In the genomic region with DNA sequence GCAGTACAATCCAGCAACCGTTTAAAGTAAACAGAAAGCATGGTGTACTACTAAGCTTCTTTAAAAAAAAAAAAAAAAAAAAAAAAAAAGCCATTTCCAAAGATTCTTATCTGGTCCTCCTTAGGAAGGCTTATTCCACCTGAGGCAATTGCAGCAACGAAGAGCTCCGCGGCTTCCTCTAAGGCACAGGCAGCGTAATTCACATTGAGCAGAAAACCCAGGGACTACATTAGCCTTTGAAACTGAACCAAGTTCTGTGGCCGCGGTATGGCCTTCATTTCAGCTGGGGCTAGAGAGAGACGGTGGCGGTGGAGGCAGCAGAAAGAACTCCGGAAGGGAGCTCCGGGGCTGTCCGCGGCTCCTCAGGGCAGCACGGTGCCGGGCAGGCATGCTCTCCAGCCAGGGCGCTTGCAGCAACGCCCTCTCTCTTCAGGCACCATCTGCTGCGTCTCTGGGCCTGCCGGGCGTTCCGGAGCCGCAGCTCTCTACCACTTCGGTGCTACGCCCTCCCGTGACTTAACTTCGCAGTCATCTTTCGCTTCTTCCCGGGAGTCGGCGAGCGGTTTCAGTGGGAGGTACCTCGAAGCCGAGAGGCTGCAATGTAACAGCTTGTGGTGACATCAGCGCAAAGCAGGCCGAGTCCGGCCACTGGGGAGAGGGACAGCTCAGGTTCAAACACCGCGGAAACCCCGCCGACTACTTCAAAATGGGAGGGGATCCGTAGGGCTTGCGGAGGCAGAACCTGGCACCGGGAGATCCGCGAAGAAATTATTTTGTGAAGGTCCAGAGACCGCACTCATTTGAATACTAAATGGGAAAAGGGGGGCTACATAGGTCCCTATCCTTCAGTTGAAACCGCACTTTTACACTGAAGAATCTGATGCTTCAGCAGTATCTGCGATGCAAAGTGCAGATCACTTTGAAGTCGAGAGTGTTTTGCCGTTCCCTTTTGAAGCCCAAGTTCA, we compare ENCODE assay signal across 1 cellular context.
A peak's percentile ranks its signal among the peaks of the same experiment; 100 is the strongest.
TF ChIP-seq lines count a peak whose summit lies in the region.

No MANE protein-coding gene starts in this region.

TF ChIP-seq in HepG2, 621 proteins besides CTCF, POLR2A, EP300 and RAD21 (continued from another document and continues in another):
- TF ChIP-seq, protein P1, sequence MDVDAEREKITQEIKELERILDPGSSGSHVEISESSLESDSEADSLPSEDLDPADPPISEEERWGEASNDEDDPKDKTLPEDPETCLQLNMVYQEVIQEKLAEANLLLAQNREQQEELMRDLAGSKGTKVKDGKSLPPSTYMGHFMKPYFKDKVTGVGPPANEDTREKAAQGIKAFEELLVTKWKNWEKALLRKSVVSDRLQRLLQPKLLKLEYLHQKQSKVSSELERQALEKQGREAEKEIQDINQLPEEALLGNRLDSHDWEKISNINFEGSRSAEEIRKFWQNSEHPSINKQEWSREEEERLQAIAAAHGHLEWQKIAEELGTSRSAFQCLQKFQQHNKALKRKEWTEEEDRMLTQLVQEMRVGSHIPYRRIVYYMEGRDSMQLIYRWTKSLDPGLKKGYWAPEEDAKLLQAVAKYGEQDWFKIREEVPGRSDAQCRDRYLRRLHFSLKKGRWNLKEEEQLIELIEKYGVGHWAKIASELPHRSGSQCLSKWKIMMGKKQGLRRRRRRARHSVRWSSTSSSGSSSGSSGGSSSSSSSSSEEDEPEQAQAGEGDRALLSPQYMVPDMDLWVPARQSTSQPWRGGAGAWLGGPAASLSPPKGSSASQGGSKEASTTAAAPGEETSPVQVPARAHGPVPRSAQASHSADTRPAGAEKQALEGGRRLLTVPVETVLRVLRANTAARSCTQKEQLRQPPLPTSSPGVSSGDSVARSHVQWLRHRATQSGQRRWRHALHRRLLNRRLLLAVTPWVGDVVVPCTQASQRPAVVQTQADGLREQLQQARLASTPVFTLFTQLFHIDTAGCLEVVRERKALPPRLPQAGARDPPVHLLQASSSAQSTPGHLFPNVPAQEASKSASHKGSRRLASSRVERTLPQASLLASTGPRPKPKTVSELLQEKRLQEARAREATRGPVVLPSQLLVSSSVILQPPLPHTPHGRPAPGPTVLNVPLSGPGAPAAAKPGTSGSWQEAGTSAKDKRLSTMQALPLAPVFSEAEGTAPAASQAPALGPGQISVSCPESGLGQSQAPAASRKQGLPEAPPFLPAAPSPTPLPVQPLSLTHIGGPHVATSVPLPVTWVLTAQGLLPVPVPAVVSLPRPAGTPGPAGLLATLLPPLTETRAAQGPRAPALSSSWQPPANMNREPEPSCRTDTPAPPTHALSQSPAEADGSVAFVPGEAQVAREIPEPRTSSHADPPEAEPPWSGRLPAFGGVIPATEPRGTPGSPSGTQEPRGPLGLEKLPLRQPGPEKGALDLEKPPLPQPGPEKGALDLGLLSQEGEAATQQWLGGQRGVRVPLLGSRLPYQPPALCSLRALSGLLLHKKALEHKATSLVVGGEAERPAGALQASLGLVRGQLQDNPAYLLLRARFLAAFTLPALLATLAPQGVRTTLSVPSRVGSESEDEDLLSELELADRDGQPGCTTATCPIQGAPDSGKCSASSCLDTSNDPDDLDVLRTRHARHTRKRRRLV (CRISPR knock-in tag; IDR thresholded peaks at IDR 0.05): peak; percentile 34
- TF ChIP-seq ZNF563 (CRISPR knock-in tag; IDR thresholded peaks at IDR 0.05) (peak; percentile 97), ZNF317 (CRISPR knock-in tag; IDR thresholded peaks at IDR 0.05) (peak; percentile 90), CREB1 (IDR thresholded peaks at IDR 0.05) (peak; percentile 63), CREB1 (CRISPR knock-in tag; IDR thresholded peaks at IDR 0.05) (peak; percentile 94), ZNF550 (CRISPR knock-in tag; IDR thresholded peaks at IDR 0.05; ENCODE audit: borderline replicate concordance) (no peak; the same call in 1 of the 2 replicates), NFATC3 (CRISPR knock-in tag; IDR thresholded peaks at IDR 0.05) (peak; percentile 81; the same call in 1 of the 2 replicates), SP2 (CRISPR knock-in tag; IDR thresholded peaks at IDR 0.05) (peak; percentile 49; the same call in 1 of the 2 replicates), ZNF253 (CRISPR knock-in tag; IDR thresholded peaks at IDR 0.05; ENCODE audit: borderline replicate concordance) (0 out of 2 replicates have a peak, but pooled peaks have one; percentile 73), ATF5 (CRISPR knock-in tag; IDR thresholded peaks at IDR 0.05; ENCODE audit: low read depth) (no peak), NCOA2 (CRISPR knock-in tag; IDR thresholded peaks at IDR 0.05) (peak; percentile 34; the same call in 1 of the 2 replicates), ATF7-NPFF (CRISPR knock-in tag; IDR thresholded peaks at IDR 0.05; ENCODE audit: low read depth) (peak; percentile 92), MXD3 (CRISPR knock-in tag; IDR thresholded peaks at IDR 0.05) (peak; percentile 90; the same call in 1 of the 2 replicates), RXRA (CRISPR knock-in tag; IDR thresholded peaks at IDR 0.05) (peak; percentile 90), ZNF274 (CRISPR knock-in tag; IDR thresholded peaks at IDR 0.05) (peak; percentile 87), ZBTB20 (CRISPR knock-in tag; IDR thresholded peaks at IDR 0.05; ENCODE audit: borderline replicate concordance, low read depth) (peak; percentile 92), HNRNPUL1 (IDR thresholded peaks at IDR 0.05; ENCODE audit: low read depth, low read length) (no peak), ZNF275 (CRISPR knock-in tag; IDR thresholded peaks at IDR 0.05; ENCODE audit: borderline replicate concordance) (no peak), RERE (CRISPR knock-in tag; IDR thresholded peaks at IDR 0.05; ENCODE audit: low read depth) (peak; percentile 70; the same call in 1 of the 2 replicates), POGZ (CRISPR knock-in tag; IDR thresholded peaks at IDR 0.05) (peak; percentile 99), NR2F6 (IDR thresholded peaks at IDR 0.05) (peak; percentile 25; the same call in 1 of the 2 replicates), NR2F6 (CRISPR knock-in tag; IDR thresholded peaks at IDR 0.05) (peak; percentile 64; the same call in 1 of the 2 replicates), ZGPAT (CRISPR knock-in tag; IDR thresholded peaks at IDR 0.05) (peak; percentile 97), TRAFD1 (CRISPR knock-in tag; IDR thresholded peaks at IDR 0.05; ENCODE audit: borderline replicate concordance) (no peak), ZFP36L2 (CRISPR knock-in tag; IDR thresholded peaks at IDR 0.05) (no peak), SMAD1 (CRISPR knock-in tag; IDR thresholded peaks at IDR 0.05; ENCODE audit: borderline replicate concordance, low read depth) (peak; percentile 91; the same call in 1 of the 2 replicates), ZFP91 (CRISPR knock-in tag; IDR thresholded peaks at IDR 0.05; ENCODE audit: borderline replicate concordance) (peak; percentile 97), ZNF589 (CRISPR knock-in tag; conservative IDR thresholded peaks at IDR 0.05) (peak; percentile 78; the same call in 1 of the 2 replicates), ZNF180 (CRISPR knock-in tag; IDR thresholded peaks at IDR 0.05; ENCODE audit: borderline replicate concordance, low read depth) (no peak), SRY (CRISPR knock-in tag; IDR thresholded peaks at IDR 0.05) (0 out of 2 replicates have a peak, but pooled peaks have one; percentile 80), FOXO1 (CRISPR knock-in tag; IDR thresholded peaks at IDR 0.05) (peak; percentile 73; the same call in 1 of the 2 replicates), NFKB2 (CRISPR knock-in tag; IDR thresholded peaks at IDR 0.05; ENCODE audit: borderline replicate concordance) (peak; percentile 78; the same call in 1 of the 2 replicates)
- TF ChIP-seq, protein P2, sequence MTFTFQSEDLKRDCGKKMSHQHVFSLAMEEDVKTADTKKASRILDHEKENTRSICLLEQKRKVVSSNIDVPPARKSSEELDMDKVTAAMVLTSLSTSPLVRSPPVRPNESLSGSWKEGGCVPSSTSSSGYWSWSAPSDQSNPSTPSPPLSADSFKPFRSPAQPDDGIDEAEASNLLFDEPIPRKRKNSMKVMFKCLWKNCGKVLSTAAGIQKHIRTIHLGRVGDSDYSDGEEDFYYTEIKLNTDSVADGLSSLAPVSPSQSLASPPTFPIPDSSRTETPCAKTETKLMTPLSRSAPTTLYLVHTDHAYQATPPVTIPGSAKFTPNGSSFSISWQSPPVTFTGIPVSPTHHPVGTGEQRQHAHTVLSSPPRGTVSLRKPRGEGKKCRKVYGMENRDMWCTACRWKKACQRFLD (CRISPR knock-in tag; IDR thresholded peaks at IDR 0.05; ENCODE audit: borderline replicate concordance): 0 out of 2 replicates have a peak, but pooled peaks have one; percentile 46
